In genomic region chr1:5916572-5917280, GRCh38 we compare ENCODE assay signal across 18 cellular contexts.
"Had no signal": no experiment of that assay in that cellular context is flagged by ENCODE, and none has a peak within 500 bp of the region (broad histone marks: within the 10 kb centered on the region; RNA-seq: fewer than 3 reads in every experiment).

No MANE protein-coding gene starts in this region.

- H3K4me3 Mint-ChIP-seq: naive thymus-derived CD8-positive, alpha-beta T cell; nephron progenitor cell; stimulated activated naive B cell treated with anti-CD40 and anti-IgM and Interleukin-4, amounts not matched to agents 10 μg/mL and 1 μg/mL and 100 μg/mL, for 72 hours; stimulated activated naive CD8-positive, alpha-beta T cell treated with anti-CD3 and anti-CD28 coated beads, Interleukin-15, Interleukin-2, amounts not matched to agents 100 ng/mL and 50 ng/mL, for 24 hours had no signal

- H3K27me3 Mint-ChIP-seq: naive thymus-derived CD8-positive, alpha-beta T cell; progenitor cell of endocrine pancreas; stimulated activated naive B cell treated with anti-CD40 and anti-IgM and Interleukin-4, amounts not matched to agents 10 μg/mL and 1 μg/mL and 100 μg/mL, for 72 hours; stimulated activated naive CD8-positive, alpha-beta T cell treated with anti-CD3 and anti-CD28 coated beads, Interleukin-15, Interleukin-2, amounts not matched to agents 100 ng/mL and 50 ng/mL, for 24 hours had no signal

- H3K4me1 ChIP-seq: colonic mucosa, foreskin keratinocyte, left ventricle myocardium inferior, right lobe of liver, transverse colon had no signal

- H3K27me3 ChIP-seq: colonic mucosa, esophagus muscularis mucosa, foreskin keratinocyte, gastroesophageal sphincter, heart right ventricle, pancreas, right lobe of liver, suprapubic skin, transverse colon had no signal

- H3K27ac ChIP-seq: colonic mucosa, esophagus muscularis mucosa, foreskin keratinocyte, gastroesophageal sphincter, heart right ventricle, left ventricle myocardium inferior, lower lobe of right lung, pancreas, right lobe of liver, suprapubic skin, transverse colon had no signal

- DNase-seq: colonic mucosa; effector memory CD4-positive, alpha-beta T cell; heart right ventricle; left cardiac atrium; left ventricle myocardium inferior; lower lobe of right lung; stimulated activated naive B cell treated with anti-CD40 and anti-IgM and Interleukin-4, amounts not matched to agents 10 μg/mL and 1 μg/mL and 100 μg/mL, for 72 hours; transverse colon had no signal

- H3K27ac Mint-ChIP-seq: nephron progenitor cell; progenitor cell of endocrine pancreas; stimulated activated naive B cell treated with anti-CD40 and anti-IgM and Interleukin-4, amounts not matched to agents 10 μg/mL and 1 μg/mL and 100 μg/mL, for 72 hours; stimulated activated naive CD8-positive, alpha-beta T cell treated with anti-CD3 and anti-CD28 coated beads, Interleukin-15, Interleukin-2, amounts not matched to agents 100 ng/mL and 50 ng/mL, for 24 hours had no signal

- H3K36me3 ChIP-seq: colonic mucosa, left ventricle myocardium inferior, lower lobe of right lung, pancreas, right lobe of liver, suprapubic skin, transverse colon had no signal

- H3K4me3 ChIP-seq: colonic mucosa, esophagus muscularis mucosa, gastroesophageal sphincter, heart right ventricle, left ventricle myocardium inferior, lower lobe of right lung, pancreas, right lobe of liver, suprapubic skin, transverse colon had no signal

- H3K9me3 ChIP-seq: colonic mucosa, esophagus muscularis mucosa, gastroesophageal sphincter, heart right ventricle, left ventricle myocardium inferior, lower lobe of right lung, pancreas, right lobe of liver, suprapubic skin, transverse colon had no signal

- H3K9me3 Mint-ChIP-seq: naive thymus-derived CD8-positive, alpha-beta T cell; nephron progenitor cell; stimulated activated naive B cell treated with anti-CD40 and anti-IgM and Interleukin-4, amounts not matched to agents 10 μg/mL and 1 μg/mL and 100 μg/mL, for 72 hours; stimulated activated naive CD8-positive, alpha-beta T cell treated with anti-CD3 and anti-CD28 coated beads, Interleukin-15, Interleukin-2, amounts not matched to agents 100 ng/mL and 50 ng/mL, for 24 hours had no signal
